Comparison of ENCODE assay signal across 9 cellular contexts in genomic region chr3:37708789-37709188, GRCh38.
"Had no signal": no experiment of that assay in that cellular context is flagged by ENCODE, and none has a peak within 500 bp of the region (broad histone marks: within the 10 kb centered on the region; RNA-seq: fewer than 3 reads in every experiment).

No MANE protein-coding gene starts in this region.

- H3K4me3 Mint-ChIP-seq: IgD-negative memory B cell had no signal

- H3K4me1 ChIP-seq: HAP-1 had no signal

- H3K36me3 ChIP-seq: HAP-1 had no signal

- H3K4me3 ChIP-seq: GM23248, HAP-1 had no signal

- H3K9me3 ChIP-seq: HAP-1 had no signal

- ATAC-seq: HCT116, HepG2 had no signal

- H3K27ac Mint-ChIP-seq: IgD-negative memory B cell had no signal

- H3K27ac ChIP-seq: GM23248, HL-60 had no signal

- DNase-seq: GM23248, GOT3, H7, KBM-7 had no signal
